In the genomic region with DNA sequence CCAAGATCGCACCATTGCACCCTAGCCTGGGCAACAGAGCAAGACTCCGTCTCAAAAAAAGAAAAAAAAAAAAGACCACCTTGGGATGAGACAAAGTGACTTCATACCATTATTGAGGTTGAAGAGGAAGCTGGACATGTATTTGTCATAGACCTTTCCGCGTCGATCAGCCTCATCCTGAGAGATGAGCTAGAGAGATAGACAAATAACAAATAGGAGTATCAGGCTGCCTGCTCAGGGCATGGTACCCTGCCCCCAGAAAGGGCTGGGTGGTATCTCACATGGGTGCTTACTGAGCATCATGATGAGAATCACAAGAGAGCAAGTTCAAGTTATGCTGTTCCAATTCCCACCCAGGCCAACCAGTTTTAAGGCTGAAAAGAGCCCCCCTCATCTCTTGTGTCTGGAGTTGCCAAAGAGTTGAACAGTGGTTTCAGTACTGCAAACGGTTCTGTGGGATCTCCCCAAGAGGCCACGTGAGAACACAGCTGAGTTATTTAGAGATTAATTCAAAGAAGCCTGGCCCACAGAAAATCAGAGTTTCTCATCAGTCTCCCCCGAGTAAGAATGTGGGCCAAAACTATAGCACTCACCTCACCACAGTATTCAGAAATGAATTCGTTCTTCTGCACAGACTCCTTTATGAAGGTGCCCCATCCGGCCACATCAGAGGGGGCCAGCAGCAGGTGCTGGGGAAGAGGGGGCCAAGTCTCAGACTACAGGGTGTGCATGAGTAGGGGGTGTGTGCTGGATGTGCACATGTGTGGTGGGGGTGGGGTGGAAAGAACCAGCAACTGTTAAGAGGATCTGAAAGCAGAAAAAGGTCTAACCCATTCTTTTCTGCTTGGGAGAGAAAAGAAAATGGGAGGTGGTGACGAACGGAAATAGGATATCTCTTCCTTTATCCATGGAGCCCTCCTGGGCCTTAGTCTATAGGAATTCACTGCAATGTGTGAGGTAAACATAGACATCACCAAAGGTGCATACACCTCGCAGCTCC, we compare ENCODE assay signal across 10 cellular contexts. TPM values are rescaled to one million over a fixed set of nuclear protein-coding genes. Genes with fewer than 3 reads are reported as not detected.
DNase-seq lines count a peak whose midpoint lies in the region; ATAC-seq lines count a peak whose summit lies in the region.
"Had no signal": no experiment of that assay in that cellular context is flagged by ENCODE, and none has a peak within 500 bp of the region (broad histone marks: within the 10 kb centered on the region; RNA-seq: fewer than 3 reads in every experiment).

No MANE protein-coding gene starts in this region.

- H3K36me3 Mint-ChIP-seq in activated CD4-positive, alpha-beta T cell treated with anti-CD3 and anti-CD28 coated beads, Interleukin-2, amount 10 ng/mL, durations not matched to agents 24 days and 14 days (ENCODE audit: low read depth): peaks cover 69% of the 10 kb centered on the region
- H3K36me3 Mint-ChIP-seq in effector memory CD8-positive, alpha-beta T cell (ENCODE audit: insufficient read depth): peaks cover 77% of the 10 kb centered on the region

- no peak overlapping the region for H3K4me3 Mint-ChIP-seq in activated CD4-positive, alpha-beta T cell treated with anti-CD3 and anti-CD28 coated beads, Interleukin-2, amount 10 ng/mL, durations not matched to agents 24 days and 14 days
- H3K4me3 Mint-ChIP-seq in effector memory CD8-positive, alpha-beta T cell: no peak overlapping the region

- peaks cover 13% of the 10 kb centered on the region for H3K4me1 Mint-ChIP-seq in activated CD4-positive, alpha-beta T cell treated with anti-CD3 and anti-CD28 coated beads, Interleukin-2, amount 10 ng/mL, durations not matched to agents 24 days and 14 days
- H3K4me1 Mint-ChIP-seq in effector memory CD8-positive, alpha-beta T cell (ENCODE audit: low read depth in 2 of 2): peaks cover 10 to 22% of the 10 kb centered on the region in 2 donors

- peak; percentile 60 for DNase-seq in activated CD4-positive, alpha-beta T cell treated with anti-CD3 and anti-CD28 coated beads, Interleukin-2, amount 10 ng/mL, durations not matched to agents 24 days and 14 days
- no peak for DNase-seq in activated CD4-positive, alpha-beta T cell treated with anti-CD3 and anti-CD28 coated beads for 4 hours
- DNase-seq in stimulated activated CD4-positive, alpha-beta T cell treated with anti-CD3 and anti-CD28 coated beads, Interleukin-2, amount 100 ng/mL, for 48 hours: peak; percentile 14 to 24
- no peak for DNase-seq in H4 (ENCODE audit: low spot score)
- no peak for DNase-seq in NCI-H2227 treated with DMSO at 0.1 percent for 48 hours (lab: John Stamatoyannopoulos, UW)
- no peak for DNase-seq in effector memory CD8-positive, alpha-beta T cell
- DNase-seq: head of caudate nucleus, SW 1271 had no signal

- ATAC-seq in GM21447 (IDR thresholded peaks at IDR 0.05; ENCODE audit: unreplicated experiment): peak; percentile 78
- peak; percentile 73 for ATAC-seq in HG03378 (IDR thresholded peaks at IDR 0.05; ENCODE audit: unreplicated experiment)
- ATAC-seq in effector memory CD8-positive, alpha-beta T cell (replicated peaks): no peak

- no peaks in the 10 kb centered on the region for H3K27me3 Mint-ChIP-seq in activated CD4-positive, alpha-beta T cell treated with anti-CD3 and anti-CD28 coated beads, Interleukin-2, amount 10 ng/mL, durations not matched to agents 24 days and 14 days
- no peaks in the 10 kb centered on the region for H3K27me3 Mint-ChIP-seq in effector memory CD8-positive, alpha-beta T cell

- no peaks in the 10 kb centered on the region for H3K9me3 Mint-ChIP-seq in activated CD4-positive, alpha-beta T cell treated with anti-CD3 and anti-CD28 coated beads, Interleukin-2, amount 10 ng/mL, durations not matched to agents 24 days and 14 days
- no peaks in the 10 kb centered on the region for H3K9me3 Mint-ChIP-seq in effector memory CD8-positive, alpha-beta T cell

- H3K27ac Mint-ChIP-seq in activated CD4-positive, alpha-beta T cell treated with anti-CD3 and anti-CD28 coated beads, Interleukin-2, amount 10 ng/mL, durations not matched to agents 24 days and 14 days: no peak overlapping the region
- no peak overlapping the region for H3K27ac Mint-ChIP-seq in effector memory CD8-positive, alpha-beta T cell

- intact Hi-C loops in activated CD4-positive, alpha-beta T cell treated with anti-CD3 and anti-CD28 coated beads, Interleukin-2, amount 10 ng/mL, durations not matched to agents 24 days and 14 days (cut with micrococcal nuclease): no loop called here

RNA-seq across cellular contexts. Expression of gene CNTNAP1, which starts 22.5 kb away (rescaled TPM):
- total RNA-seq in activated CD4-positive, alpha-beta T cell treated with anti-CD3 and anti-CD28 coated beads, Interleukin-2, amount 10 ng/mL, durations not matched to agents 24 days and 14 days: 3.0 and 3.2 TPM in 2 replicates
- 6.7 and 7.0 TPM in 2 replicates for total RNA-seq in H4 (2014; rRNA removed; shearing (Covaris generic))

RNA-seq across cellular contexts. Expression of gene CCR10, which starts 23.2 kb away (rescaled TPM):
- 0.17 and 0.75 TPM in 2 replicates for total RNA-seq in activated CD4-positive, alpha-beta T cell treated with anti-CD3 and anti-CD28 coated beads, Interleukin-2, amount 10 ng/mL, durations not matched to agents 24 days and 14 days
- 0.23 and 0.74 TPM in 2 replicates for total RNA-seq in H4 (2014; rRNA removed; shearing (Covaris generic))

RNA-seq across cellular contexts. Expression of gene PLEKHH3, which starts 28.0 kb away (rescaled TPM):
- 0.77 and 1.1 TPM in 2 replicates for total RNA-seq in activated CD4-positive, alpha-beta T cell treated with anti-CD3 and anti-CD28 coated beads, Interleukin-2, amount 10 ng/mL, durations not matched to agents 24 days and 14 days
- 3.3 and 5.9 TPM in 2 replicates for total RNA-seq in H4 (2014; rRNA removed; shearing (Covaris generic))

RNA-seq across cellular contexts. Expression of gene EZH1, which starts 40.0 kb away (rescaled TPM):
- 39.5 and 39.6 TPM in 2 replicates for total RNA-seq in activated CD4-positive, alpha-beta T cell treated with anti-CD3 and anti-CD28 coated beads, Interleukin-2, amount 10 ng/mL, durations not matched to agents 24 days and 14 days
- 2.2 and 4.5 TPM in 2 replicates for total RNA-seq in H4 (2014; rRNA removed; shearing (Covaris generic))

RNA-seq across cellular contexts. Expression of gene TUBG2, which starts 45.7 kb away (rescaled TPM):
- total RNA-seq in activated CD4-positive, alpha-beta T cell treated with anti-CD3 and anti-CD28 coated beads, Interleukin-2, amount 10 ng/mL, durations not matched to agents 24 days and 14 days: 11.8 and 12.9 TPM in 2 replicates
- 5.5 and 7.5 TPM in 2 replicates for total RNA-seq in H4 (2014; rRNA removed; shearing (Covaris generic))

Comparison
In these comparisons a context has a peak if more than half of its experiments do, and no peak if none do; other contexts are left out.
1. DNase-seq: peak in activated CD4-positive, alpha-beta T cell treated with anti-CD3 and anti-CD28 coated beads, Interleukin-2, amount 10 ng/mL, durations not matched to agents 24 days and 14 days (single experiment) and stimulated activated CD4-positive, alpha-beta T cell treated with anti-CD3 and anti-CD28 coated beads, Interleukin-2, amount 100 ng/mL, for 48 hours (2 of 2); none in activated CD4-positive, alpha-beta T cell treated with anti-CD3 and anti-CD28 coated beads for 4 hours (0 of 2), H4 (single experiment), NCI-H2227 treated with DMSO at 0.1 percent for 48 hours (single experiment) and effector memory CD8-positive, alpha-beta T cell (0 of 3).